In the genomic region with DNA sequence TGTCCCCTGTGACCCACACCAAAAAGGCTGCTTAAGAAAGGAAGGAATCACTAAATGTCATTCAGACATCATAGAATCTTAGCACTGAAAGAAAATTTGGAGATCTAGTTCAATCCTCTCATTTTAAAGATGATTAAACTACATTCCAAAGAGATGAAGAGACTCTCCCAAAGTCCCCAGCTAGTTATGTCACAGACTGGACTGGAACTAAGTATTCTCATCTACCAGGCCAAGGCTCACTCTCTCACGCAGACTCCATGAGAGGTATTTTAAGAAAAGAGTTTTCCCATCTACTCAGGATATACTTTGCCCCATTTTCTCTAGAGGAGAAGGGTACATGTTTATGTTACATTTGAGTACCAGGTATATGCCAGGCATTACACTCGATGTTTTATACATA, we compare ENCODE assay signal across 17 cellular contexts. TPM values are rescaled to one million over a fixed set of nuclear protein-coding genes. Genes with fewer than 3 reads are reported as not detected.
"Had no signal": no experiment of that assay in that cellular context is flagged by ENCODE, and none has a peak within 500 bp of the region (broad histone marks: within the 10 kb centered on the region; RNA-seq: fewer than 3 reads in every experiment).

No MANE protein-coding gene starts in this region.

- H3K9me3 ChIP-seq: heart right ventricle, left lung, right lobe of liver, uterus had no signal

- H3K27me3 ChIP-seq: heart right ventricle, left lung, right lobe of liver, uterus had no signal

- H3K4me3 Mint-ChIP-seq: activated naive CD4-positive, alpha-beta T cell treated with anti-CD3 and anti-CD28 coated beads for 36 hours; activated T-helper 17 cell treated with anti-CD3 and anti-CD28 coated beads, Interleukin-2, amount 50 U/mL, for 72 hours; brain; natural killer cell treated with Interleukin-12 subunit alpha and Interleukin-12 subunit beta and Interleukin-15 and Interleukin-18, amount 100 ng/mL, for 72 hours; T-cell; WTC11 had no signal

- H3K36me3 Mint-ChIP-seq: brain; natural killer cell treated with Interleukin-12 subunit alpha and Interleukin-12 subunit beta and Interleukin-15 and Interleukin-18, amount 100 ng/mL, for 72 hours; T-cell; WTC11 had no signal

- H3K4me1 ChIP-seq: right lobe of liver, uterus had no signal

- H3K27ac Mint-ChIP-seq: activated naive CD4-positive, alpha-beta T cell treated with anti-CD3 and anti-CD28 coated beads for 36 hours; activated T-helper 17 cell treated with anti-CD3 and anti-CD28 coated beads, Interleukin-2, amount 50 U/mL, for 72 hours; brain; natural killer cell treated with Interleukin-12 subunit alpha and Interleukin-12 subunit beta and Interleukin-15 and Interleukin-18, amount 100 ng/mL, for 72 hours; progenitor cell of endocrine pancreas; WTC11 had no signal

- H3K9me3 Mint-ChIP-seq: activated naive CD4-positive, alpha-beta T cell treated with anti-CD3 and anti-CD28 coated beads for 36 hours; activated T-helper 17 cell treated with anti-CD3 and anti-CD28 coated beads, Interleukin-2, amount 50 U/mL, for 72 hours; brain; natural killer cell treated with Interleukin-12 subunit alpha and Interleukin-12 subunit beta and Interleukin-15 and Interleukin-18, amount 100 ng/mL, for 72 hours; T-cell; WTC11 had no signal

- H3K27ac ChIP-seq: heart right ventricle, left lung, right lobe of liver, uterus had no signal

- DNase-seq: islet precursor cell; left lung; right lobe of liver; stimulated activated naive CD4-positive, alpha-beta T cell treated with Interleukin-2 at 50 U/mL for 16 hours; uterus had no signal

- H3K4me3 ChIP-seq: heart right ventricle, left lung, right lobe of liver, uterus had no signal

- H3K4me1 Mint-ChIP-seq: activated T-helper 17 cell treated with anti-CD3 and anti-CD28 coated beads, Interleukin-2, amount 50 U/mL, for 72 hours; brain; T-cell had no signal

- ATAC-seq: natural killer cell treated with Interleukin-12 subunit alpha and Interleukin-12 subunit beta and Interleukin-15 and Interleukin-18, amount 100 ng/mL, for 72 hours had no signal

- H3K36me3 ChIP-seq: heart right ventricle, left lung, right lobe of liver, uterus had no signal

RNA-seq across cellular contexts. Expression of a gene that starts 6.9 kb away (rescaled TPM):
- total RNA-seq: activated CD8-positive, alpha-beta memory T cell treated with anti-CD3 and anti-CD28 coated beads for 36 hours; activated naive CD4-positive, alpha-beta T cell treated with anti-CD3 and anti-CD28 coated beads for 36 hours; activated T-helper 17 cell treated with anti-CD3 and anti-CD28 coated beads, Interleukin-2, amount 50 U/mL, for 72 hours; cerebellum; esophagus mucosa; left lung; mucosa of gallbladder; natural killer cell treated with Interleukin-12 subunit alpha and Interleukin-12 subunit beta and Interleukin-15 and Interleukin-18, amount 100 ng/mL, for 72 hours; progenitor cell of endocrine pancreas; T-cell; uterus; WTC11 had no signal
